In the genomic region with DNA sequence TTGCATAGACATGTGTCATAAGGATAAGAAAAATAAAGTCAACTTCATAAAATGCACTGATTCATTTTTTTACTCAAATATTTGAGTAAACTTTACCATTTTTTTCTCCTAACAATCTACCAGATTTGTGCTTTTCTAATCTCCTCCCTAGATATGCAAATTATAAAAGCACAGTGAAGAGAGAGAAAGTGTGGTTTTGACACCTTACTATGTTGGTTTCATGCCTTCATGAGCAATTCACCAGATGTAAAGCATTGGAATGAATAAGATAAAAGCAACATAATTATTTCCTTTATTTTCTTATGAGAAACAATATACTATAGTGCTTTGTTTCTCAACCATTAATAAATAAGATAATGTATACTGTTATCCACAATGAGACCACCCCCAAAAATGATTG, we compare ENCODE assay signal across 15 cellular contexts.
A peak's percentile ranks its signal among the peaks of the same experiment; 100 is the strongest.
DNase-seq lines count a peak whose midpoint lies in the region; ATAC-seq and TF ChIP-seq lines count a peak whose summit lies in the region.
"Had no signal": no experiment of that assay in that cellular context is flagged by ENCODE, and none has a peak within 500 bp of the region (broad histone marks: within the 10 kb centered on the region; RNA-seq: fewer than 3 reads in every experiment).

No MANE protein-coding gene starts in this region.

- no peaks in the 10 kb centered on the region for H3K36me3 ChIP-seq in PC-9 (ENCODE audit: low read depth)
- no peaks in the 10 kb centered on the region for H3K36me3 ChIP-seq in CD8-positive, alpha-beta memory T cell (ENCODE audit: insufficient read depth, low read length)
- H3K36me3 ChIP-seq: BLaER1 treated with 17β-estradiol and CSF1 and Interleukin-3, amounts not matched to agents 10 nM and 100 nM had no signal

- no peak for TF ChIP-seq CTCF in PC-9 (conservative IDR thresholded peaks at IDR 0.05)

- H3K27me3 Mint-ChIP-seq in CD8-positive, alpha-beta memory T cell: no peaks in the 10 kb centered on the region

- DNase-seq in PC-9 (no peak), SW480 (ENCODE audit: low spot score) (no peak), NCI-H2227 (lab: John Stamatoyannopoulos, UW; ENCODE audit: unreplicated experiment) (no peak), NCI-H774 (lab: John Stamatoyannopoulos, UW) (no peak)
- DNase-seq in CD8-positive, alpha-beta memory T cell: no peak
- DNase-seq: activated effector memory CD4-positive, alpha-beta T cell treated with Interleukin-2 at 50 U/mL for 16 hours; cerebellar nuclear complex; H7; NCI-H345 had no signal

- no peaks in the 10 kb centered on the region; the same call in 1 of the 2 replicates for H3F3A ChIP-seq in PC-9 (ENCODE audit: insufficient read depth, low read depth)

- no peaks in the 10 kb centered on the region for H3K4me1 Mint-ChIP-seq in CD8-positive, alpha-beta memory T cell

- no peaks in the 10 kb centered on the region for H3K27me3 ChIP-seq in PC-9 (ENCODE audit: insufficient read depth, low read depth)
- no peaks in the 10 kb centered on the region for H3K27me3 ChIP-seq in CD8-positive, alpha-beta memory T cell (ENCODE audit: insufficient read depth, low read length, poor library complexity, severe bottlenecking)
- H3K27me3 ChIP-seq: BLaER1 treated with 17β-estradiol and CSF1 and Interleukin-3, amounts not matched to agents 10 nM and 100 nM had no signal

- H3K4me2 ChIP-seq in PC-9: peak overlapping the region; percentile 26; the same call in 1 of the 2 replicates
- H3K4me2 ChIP-seq: BLaER1 treated with 17β-estradiol and CSF1 and Interleukin-3, amounts not matched to agents 10 nM and 100 nM had no signal

- POLR2A ChIA-PET in PC-9 (lab: Charles Lee; ENCODE audit: unreplicated experiment): no interaction called here
- POLR2A ChIA-PET in CD8-positive, alpha-beta memory T cell (lab: Charles Lee): no interaction called here

- ATAC-seq in GM18519 (IDR thresholded peaks at IDR 0.05; ENCODE audit: low FRiP score, unreplicated experiment) (peak; percentile 90), GM21515 (IDR thresholded peaks at IDR 0.05; ENCODE audit: unreplicated experiment) (peak; percentile 73), HG03097 (IDR thresholded peaks at IDR 0.05; ENCODE audit: low FRiP score, unreplicated experiment) (peak; percentile 95)
- ATAC-seq: activated CD4-positive, CD25-positive, alpha-beta regulatory T cell treated with anti-CD3 and anti-CD28 coated beads, Interleukin-2, amount 50 U/mL, for 24 hours; Right ventricle myocardium inferior had no signal

- H3K4me3 Mint-ChIP-seq in CD8-positive, alpha-beta memory T cell: peak overlapping the region in 2 of 7 donors; percentile 24

- H3K4me1 ChIP-seq in PC-9 (replicated peaks; ENCODE audit: insufficient read depth): no peaks in the 10 kb centered on the region
- no peaks in the 10 kb centered on the region for H3K4me1 ChIP-seq in CD8-positive, alpha-beta memory T cell (ENCODE audit: insufficient read depth, low read length)
- H3K4me1 ChIP-seq: BLaER1 treated with 17β-estradiol and CSF1 and Interleukin-3, amounts not matched to agents 10 nM and 100 nM had no signal

- H3K27ac ChIP-seq in PC-9: no peak overlapping the region
- H3K27ac ChIP-seq in CD8-positive, alpha-beta memory T cell (ENCODE audit: low read depth, low read length): no peak overlapping the region
- H3K27ac ChIP-seq: BLaER1 treated with 17β-estradiol and CSF1 and Interleukin-3, amounts not matched to agents 10 nM and 100 nM had no signal

- BruUV-seq in PC-9 (replicated peaks; lab: Mats Ljungman, UMichigan): no TSS peak

- H3K4me3 ChIP-seq in PC-9: no peak overlapping the region
- no peak overlapping the region for H3K4me3 ChIP-seq in CD8-positive, alpha-beta memory T cell (ENCODE audit: low read length)
- H3K4me3 ChIP-seq: BLaER1 treated with 17β-estradiol and CSF1 and Interleukin-3, amounts not matched to agents 10 nM and 100 nM had no signal

- no peak overlapping the region for H3K27ac Mint-ChIP-seq in CD8-positive, alpha-beta memory T cell

- no peaks in the 10 kb centered on the region for H3K36me3 Mint-ChIP-seq in CD8-positive, alpha-beta memory T cell

- H4K20me1 ChIP-seq in PC-9 (ENCODE audit: insufficient read depth): no peaks in the 10 kb centered on the region
- H4K20me1 ChIP-seq: BLaER1 treated with 17β-estradiol and CSF1 and Interleukin-3, amounts not matched to agents 10 nM and 100 nM had no signal

- intact Hi-C loops in PC-9 (cut with micrococcal nuclease; ENCODE audit: unreplicated experiment): no loop called here

- no peaks in the 10 kb centered on the region for H3K9me3 ChIP-seq in PC-9 (ENCODE audit: insufficient read depth, low read depth)
- H3K9me3 ChIP-seq in CD8-positive, alpha-beta memory T cell (ENCODE audit: low read length): no peaks in the 10 kb centered on the region
- H3K9me3 ChIP-seq: BLaER1 treated with 17β-estradiol and CSF1 and Interleukin-3, amounts not matched to agents 10 nM and 100 nM had no signal

- CTCF ChIA-PET in PC-9 (lab: Charles Lee): no interaction called here
- CTCF ChIA-PET in CD8-positive, alpha-beta memory T cell (lab: Charles Lee): no interaction called here

- peaks cover 2 to 39% (median 6%) of the 10 kb centered on the region in 5 donors for H3K9me3 Mint-ChIP-seq in CD8-positive, alpha-beta memory T cell

- H3K79me2 ChIP-seq in PC-9 (ENCODE audit: low read depth): no peaks in the 10 kb centered on the region

- peak overlapping the region; percentile 45; the same call in 1 of the 2 replicates for H2AFZ ChIP-seq in PC-9

- H3K9me2 ChIP-seq in PC-9 (ENCODE audit: insufficient read depth): peaks cover 3% of the 10 kb centered on the region; the same call in 1 of the 2 replicates
